ENCODE assay signal across 8 cellular contexts in genomic region chr19:7869910-7870511, GRCh38. TPM values are rescaled to one million over a fixed set of nuclear protein-coding genes. Genes with fewer than 3 reads are reported as not detected.
DNase-seq lines count a peak whose midpoint lies in the region; ATAC-seq and TF ChIP-seq lines count a peak whose summit lies in the region.

No MANE protein-coding gene starts in this region.

- H3K27ac Mint-ChIP-seq in CD8-positive, alpha-beta memory T cell = peak overlapping the region in 2 of 8 donors; percentile 72 to 76

- H3K27ac ChIP-seq in CD8-positive, alpha-beta memory T cell (ENCODE audit: low read depth, low read length) = peak overlapping the region; percentile 59
- H3K27ac ChIP-seq in HUES64 (ENCODE audit: low read depth, low read length) (no peak overlapping the region; the same call in 1 of the 2 replicates), dorsolateral prefrontal cortex (peak overlapping the region in 20 of 59 donors; percentile 11 to 79 (median 66)), mucosa of rectum (ENCODE audit: low read depth in 2 of 2, low read length in 2 of 2) (peak overlapping the region; percentile 42 to 68), uterus (peak overlapping the region in 1 of 2 donors; percentile 33)

- no peak overlapping the region for H3K9ac ChIP-seq in HUES64 (ENCODE audit: low read depth, low read length)
- H3K9ac ChIP-seq in mucosa of rectum (ENCODE audit: low read depth in 1 of 2, low read length in 2 of 2) = no peak overlapping the region

- H3K4me1 ChIP-seq in CD8-positive, alpha-beta memory T cell (ENCODE audit: insufficient read depth, low read length) = peaks cover 37% of the 10 kb centered on the region
- peaks cover 10% of the 10 kb centered on the region; the same call in 1 of the 2 replicates for H3K4me1 ChIP-seq in HUES64 (ENCODE audit: insufficient read depth, low read length)
- peaks cover 22 to 27% of the 10 kb centered on the region in 2 donors for H3K4me1 ChIP-seq in mucosa of rectum (ENCODE audit: control insufficient read depth in 2 of 2, insufficient read depth in 2 of 2, low read length in 2 of 2)
- H3K4me1 ChIP-seq in uterus = peaks cover 0 to 27% of the 10 kb centered on the region in 2 donors

- POLR2A ChIA-PET in CD8-positive, alpha-beta memory T cell (lab: Charles Lee) = interaction anchor here (0.9 to 2.2 kb wide), 5 partner anchors 11 to 190 kb away, joined by 3 to 16 read pairs (median 6); partner anchors contain the start of genes MAP2K7, SNAPC2, TIMM44 and TRAPPC5

- 47% methylated on average over 30 of the region's 30 CpGs for WGBS in HUES64

- TF ChIP-seq CTCF in dorsolateral prefrontal cortex (IDR thresholded peaks at IDR 0.05 in 54 of 56, conservative IDR thresholded peaks at IDR 0.05 in 2 of 56; ENCODE audit: low read depth in 1 of 56, partially characterized antibody in 56 of 56) = no peak
- TF ChIP-seq CTCF in uterus (IDR thresholded peaks at IDR 0.05) = no peak

- H3K9me3 Mint-ChIP-seq in CD8-positive, alpha-beta memory T cell = peaks cover 0 to 2% (median 0%) of the 10 kb centered on the region in 5 donors

- peak overlapping the region; percentile 34 for H3K4me3 ChIP-seq in CD8-positive, alpha-beta memory T cell (ENCODE audit: low read length)
- H3K4me3 ChIP-seq in HUES64 (ENCODE audit: low read length) (peak overlapping the region; percentile 52), dorsolateral prefrontal cortex (peak overlapping the region in 54 of 59 donors; percentile 9 to 66 (median 50)), mucosa of rectum (ENCODE audit: low read length in 2 of 2) (peak overlapping the region; percentile 48 to 66), uterus (peak overlapping the region in 1 of 2 donors; percentile 44)

- DNase-seq in CD8-positive, alpha-beta memory T cell = peak; percentile 45 to 76 (median 52)
- peak; percentile 91 for DNase-seq in UCSD-AML1 (lab: John Stamatoyannopoulos, UW; ENCODE audit: unreplicated experiment)
- DNase-seq in dorsolateral prefrontal cortex = no peak
- DNase-seq in uterus = peak; percentile 46 to 55
- DNase-seq in DMS53 (lab: John Stamatoyannopoulos, UW) = no peak

- peaks cover 24% of the 10 kb centered on the region for H3K27me3 ChIP-seq in CD8-positive, alpha-beta memory T cell (ENCODE audit: insufficient read depth, low read length, poor library complexity, severe bottlenecking)
- H3K27me3 ChIP-seq in HUES64 (ENCODE audit: insufficient read depth, low read length) (peaks cover 30% of the 10 kb centered on the region), dorsolateral prefrontal cortex (peaks cover 0 to 5% (median 0%) of the 10 kb centered on the region in 45 donors), mucosa of rectum (ENCODE audit: control insufficient read depth in 2 of 2, insufficient read depth in 2 of 2, low read length in 2 of 2) (peaks cover 27 to 29% of the 10 kb centered on the region in 2 donors), uterus (peaks cover 9 to 19% of the 10 kb centered on the region in 2 donors)

- peaks cover 33 to 52% (median 35%) of the 10 kb centered on the region in 3 donors for H3K4me1 Mint-ChIP-seq in CD8-positive, alpha-beta memory T cell

- H3K27me3 Mint-ChIP-seq in CD8-positive, alpha-beta memory T cell = peaks cover 16 to 37% of the 10 kb centered on the region in 2 donors

- H3K36me3 Mint-ChIP-seq in CD8-positive, alpha-beta memory T cell = no peaks in the 10 kb centered on the region

- intact Hi-C loops in dorsolateral prefrontal cortex (cut with DNase I) (loop anchor here (5.0 kb wide), 2 partner anchors 38 to 52 kb away; partner anchors contain the start of genes EVI5L (in 2 of the 2) and SNAPC2 (in 1 of the 2)), uterus (cut with DNase I; ENCODE audit: low total_unique reads) (no loop called here)

- H3K4me3 Mint-ChIP-seq in CD8-positive, alpha-beta memory T cell = peak overlapping the region; percentile 66 to 90 (median 71)

- no peak for ATAC-seq in GM21526 (IDR thresholded peaks at IDR 0.05; ENCODE audit: low FRiP score, unreplicated experiment)

- H3K36me3 ChIP-seq in CD8-positive, alpha-beta memory T cell (ENCODE audit: insufficient read depth, low read length) = no peaks in the 10 kb centered on the region
- no peaks in the 10 kb centered on the region for H3K36me3 ChIP-seq in HUES64 (ENCODE audit: insufficient read depth, low read length)
- no peaks in the 10 kb centered on the region for H3K36me3 ChIP-seq in mucosa of rectum (ENCODE audit: control insufficient read depth in 2 of 2, insufficient read depth in 2 of 2, low read length in 2 of 2)
- H3K36me3 ChIP-seq in uterus = no peaks in the 10 kb centered on the region

- CTCF ChIA-PET in CD8-positive, alpha-beta memory T cell (lab: Charles Lee) = interaction anchor here (0.6 to 2.2 kb wide), 25 partner anchors 9 to 521 kb away, joined by 3 to 37 read pairs (median 4); partner anchors contain the start of genes ARHGEF18, LRRC8E, MAP2K7 and MCEMP1

- no peaks in the 10 kb centered on the region for H3K9me3 ChIP-seq in CD8-positive, alpha-beta memory T cell (ENCODE audit: low read length)
- H3K9me3 ChIP-seq in HUES64 (ENCODE audit: insufficient read depth, low read depth, low read length) (no peaks in the 10 kb centered on the region), mucosa of rectum (ENCODE audit: control insufficient read depth in 2 of 2, low read length in 2 of 2) (no peaks in the 10 kb centered on the region), uterus (no peaks in the 10 kb centered on the region)

- TF ChIP-seq POLR2A in uterus (IDR thresholded peaks at IDR 0.05) = no peak

RNA-seq across cellular contexts. Expression of gene PRR36, which starts 4.2 kb away (rescaled TPM):
- total RNA-seq in CD8-positive, alpha-beta memory T cell = not detected
- not detected for polyA plus RNA-seq in CD8-positive, alpha-beta memory T cell
- 12.3 TPM for polyA plus RNA-seq in HUES64 (2013, experiment 1 of 2)
- polyA plus RNA-seq in HUES64 (2013, experiment 2 of 2) = 16.3 TPM
- total RNA-seq in dorsolateral prefrontal cortex = 10 to 100 TPM; 15.0 to 72.0 (median 46.3) TPM
- under 1 TPM in 2 of 4 donors, not detected in 2; 0.35 to 0.85 TPM for total RNA-seq in uterus

RNA-seq across cellular contexts. Expression of gene LRRC8E, which starts 18.3 kb away (rescaled TPM):
- total RNA-seq in CD8-positive, alpha-beta memory T cell = not detected
- polyA plus RNA-seq in CD8-positive, alpha-beta memory T cell = not detected
- polyA plus RNA-seq in HUES64 (2013, experiment 1 of 2) = 1.3 TPM
- 1.4 TPM for polyA plus RNA-seq in HUES64 (2013, experiment 2 of 2)
- under 1 TPM in 4 of 120 experiments, not detected in 116; 0.15 to 0.20 (median 0.18) TPM for total RNA-seq in dorsolateral prefrontal cortex
- total RNA-seq in uterus = 1 to 10 TPM in 1 of 4 donors, under 1 TPM in 1, not detected in 2; 0.15 to 2.1 TPM

RNA-seq across cellular contexts. Expression of gene MAP2K7, which starts 33.7 kb away (rescaled TPM):
- total RNA-seq in CD8-positive, alpha-beta memory T cell = 10 to 100 TPM; 35.9 to 38.3 TPM
- 2.0 TPM for polyA plus RNA-seq in CD8-positive, alpha-beta memory T cell
- polyA plus RNA-seq in HUES64 (2013, experiment 1 of 2) = 29.0 TPM
- polyA plus RNA-seq in HUES64 (2013, experiment 2 of 2) = 24.5 TPM
- total RNA-seq in dorsolateral prefrontal cortex (10 to 100 TPM; 28.0 to 51.9 (median 39.4) TPM), uterus (10 to 100 TPM in 2 of 4 donors, 1 to 10 TPM in 1, under 1 TPM in 1; 0.59 to 40.2 (median 9.4) TPM)

RNA-seq across cellular contexts. Expression of gene EVI5L, which starts 40.0 kb away (rescaled TPM):
- 1 to 10 TPM; 6.7 to 7.4 TPM for total RNA-seq in CD8-positive, alpha-beta memory T cell
- polyA plus RNA-seq in CD8-positive, alpha-beta memory T cell = 2.9 TPM
- polyA plus RNA-seq in HUES64 (2013, experiment 1 of 2) = 5.0 TPM
- polyA plus RNA-seq in HUES64 (2013, experiment 2 of 2) = 6.6 TPM
- total RNA-seq in dorsolateral prefrontal cortex (10 to 100 TPM; 47.6 to 92.0 (median 62.5) TPM), uterus (10 to 100 TPM in 3 of 4 donors, 1 to 10 TPM in 1; 9.1 to 14.9 (median 12.4) TPM)

RNA-seq across cellular contexts. Expression of gene TGFBR3L, which starts 44.6 kb away (rescaled TPM):
- 1 to 10 TPM; 7.7 to 8.6 TPM for total RNA-seq in CD8-positive, alpha-beta memory T cell
- polyA plus RNA-seq in CD8-positive, alpha-beta memory T cell = 1.3 TPM
- polyA plus RNA-seq in HUES64 (2013, experiment 1 of 2) = 0.40 TPM
- 1.5 TPM for polyA plus RNA-seq in HUES64 (2013, experiment 2 of 2)
- total RNA-seq in dorsolateral prefrontal cortex = 10 to 100 TPM in 119 of 120 experiments, 1 to 10 TPM in 1; 9.8 to 66.3 (median 34.6) TPM
- total RNA-seq in uterus = 1 to 10 TPM in 1 of 4 donors, not detected in 3; 5.2 TPM

Comparison
In these comparisons a context has a peak if more than half of its experiments do, and no peak if none do; other contexts are left out.
1. DNase-seq: peak in CD8-positive, alpha-beta memory T cell (5 of 5), UCSD-AML1 (single experiment) and uterus (2 of 2); none in dorsolateral prefrontal cortex (0 of 10) and DMS53 (single experiment).
2. RNA of gene PRR36, which starts 4.2 kb away (total RNA-seq): 15.0 to 72.0 TPM in dorsolateral prefrontal cortex; 0.35 to 0.85 TPM in uterus and not detected in CD8-positive, alpha-beta memory T cell; every median in the first group is over 4 times any median in the second.